Comparison of ENCODE assay signal across 23 cellular contexts in the genomic region with DNA sequence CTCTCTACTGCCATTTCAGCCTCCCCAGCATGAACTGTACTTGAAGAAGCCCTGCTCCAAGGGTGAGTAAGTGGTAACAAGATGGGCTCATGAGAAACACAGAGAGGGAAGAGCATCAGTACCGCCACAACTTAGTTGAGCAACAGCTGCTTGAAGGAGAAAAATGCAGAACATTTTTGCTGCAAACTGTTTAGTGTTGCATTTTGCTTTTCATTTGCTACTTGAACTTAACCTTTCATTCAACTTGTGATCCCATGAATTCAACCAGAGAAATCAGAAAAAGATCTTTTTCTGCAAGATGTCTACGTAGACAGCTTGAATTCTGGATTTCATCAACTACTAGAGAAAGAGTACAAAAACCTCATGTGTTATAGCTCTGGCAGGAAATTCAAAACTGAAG. TPM values are rescaled to one million over a fixed set of nuclear protein-coding genes. Genes with fewer than 3 reads are reported as not detected.
A peak's percentile ranks its signal among the peaks of the same experiment; 100 is the strongest.
DNase-seq lines count a peak whose midpoint lies in the region; ATAC-seq and TF ChIP-seq lines count a peak whose summit lies in the region.
"Had no signal": no experiment of that assay in that cellular context is flagged by ENCODE, and none has a peak within 500 bp of the region (broad histone marks: within the 10 kb centered on the region; RNA-seq: fewer than 3 reads in every experiment).

No MANE protein-coding gene starts in this region.

- peak; percentile 17 for DNase-seq in EL
- DNase-seq in adipocyte (ENCODE audit: low read depth): peak; percentile 76
- DNase-seq in fibroblast of peridontal ligament (ENCODE audit: extremely low read depth): peak; percentile 39
- DNase-seq in renal cortical epithelial cell (ENCODE audit: low read depth): peak; percentile 36
- no peak for DNase-seq in body of pancreas
- DNase-seq: activated CD4-positive, alpha-beta T cell treated with anti-CD3 and anti-CD28 coated beads, Interleukin-2, amount 50 U/mL, for 1 hour; activated CD8-positive, alpha-beta memory T cell treated with anti-CD3 and anti-CD28 coated beads, Interleukin-2, amount 50 U/mL, for 4 hours; activated effector memory CD4-positive, alpha-beta T cell treated with Interleukin-2 at 50 U/mL for 16 hours; dermis blood vessel endothelial cell; DND-41; left lung; MV-4-11; NCI-H1694 treated with DMSO at 0.1 percent for 48 hours; NCI-H345; stimulated activated naive CD4-positive, alpha-beta T cell; tibial artery had no signal

- H3K36me3 ChIP-seq in adipocyte (ENCODE audit: control insufficient read depth, insufficient read depth, low read length, severe bottlenecking): no peaks in the 10 kb centered on the region
- no peaks in the 10 kb centered on the region for H3K36me3 ChIP-seq in body of pancreas (replicated peaks in 1 of 2; ENCODE audit: insufficient read depth in 1 of 2, low read depth in 2 of 2)
- H3K36me3 ChIP-seq: left lung, neural progenitor cell, SJCRH30, tibial artery had no signal

- H3K4me3 ChIP-seq in adipocyte (ENCODE audit: low read length) (no peak overlapping the region), body of pancreas (no peak overlapping the region)
- H3K4me3 ChIP-seq: left lung, neural progenitor cell, SJCRH30, skin epidermis, tibial artery had no signal

- intact Hi-C loops in body of pancreas (cut with DNase I): no loop called here

- H3K27me3 ChIP-seq in adipocyte (replicated peaks; ENCODE audit: control insufficient read depth, insufficient read depth, low read length) (no peaks in the 10 kb centered on the region), body of pancreas (no peaks in the 10 kb centered on the region)
- H3K27me3 ChIP-seq: left lung, neural progenitor cell, SJCRH30, tibial artery had no signal

- H3K27ac ChIP-seq in body of pancreas: no peak overlapping the region
- H3K27ac ChIP-seq: left lung, neural progenitor cell, SJCRH30, skin epidermis, tibial artery, VCaP had no signal

- 92 to 93% methylated on average over 2 of the region's 2 CpGs for WGBS in body of pancreas, 2 donors

- no peak for TF ChIP-seq POLR2A in body of pancreas (IDR thresholded peaks at IDR 0.05)

- H3K9me3 ChIP-seq in adipocyte (ENCODE audit: control insufficient read depth, low read length) (no peaks in the 10 kb centered on the region), body of pancreas (no peaks in the 10 kb centered on the region)
- H3K9me3 ChIP-seq: left lung, SJCRH30, tibial artery had no signal

- ATAC-seq in HG03159 (IDR thresholded peaks at IDR 0.05; ENCODE audit: unreplicated experiment): no peak
- no peak for ATAC-seq in body of pancreas
- ATAC-seq in HG03565 (IDR thresholded peaks at IDR 0.05; ENCODE audit: unreplicated experiment): no peak
- no peak for ATAC-seq in HG02981 (IDR thresholded peaks at IDR 0.05; ENCODE audit: unreplicated experiment)
- ATAC-seq: left lung had no signal

- TF ChIP-seq CTCF in body of pancreas (IDR thresholded peaks at IDR 0.05): no peak

- H3K4me1 ChIP-seq in adipocyte (ENCODE audit: control insufficient read depth, insufficient read depth, low read length): peaks cover 47% of the 10 kb centered on the region
- peaks cover 11% of the 10 kb centered on the region for H3K4me1 ChIP-seq in body of pancreas
- H3K4me1 ChIP-seq: left lung had no signal

- H3K9ac ChIP-seq in adipocyte (ENCODE audit: low read length): peak overlapping the region; percentile 39
- H3K9ac ChIP-seq: neural progenitor cell had no signal

RNA-seq across cellular contexts. Expression of a gene that starts 40.7 kb away (rescaled TPM):
- total RNA-seq in renal cortical epithelial cell (18.8 and 68.6 TPM in 2 replicates), body of pancreas (100 to 1,000 TPM in 1 of 2 donors, 10 to 100 TPM in 1; 41.0 to 113 TPM)

Comparison
In these comparisons a context has a peak if more than half of its experiments do, and no peak if none do; other contexts are left out.
1. DNase-seq: peak in EL (single experiment), adipocyte (single experiment), fibroblast of peridontal ligament (single experiment) and renal cortical epithelial cell (single experiment); none in body of pancreas (0 of 4).